In the genomic region with DNA sequence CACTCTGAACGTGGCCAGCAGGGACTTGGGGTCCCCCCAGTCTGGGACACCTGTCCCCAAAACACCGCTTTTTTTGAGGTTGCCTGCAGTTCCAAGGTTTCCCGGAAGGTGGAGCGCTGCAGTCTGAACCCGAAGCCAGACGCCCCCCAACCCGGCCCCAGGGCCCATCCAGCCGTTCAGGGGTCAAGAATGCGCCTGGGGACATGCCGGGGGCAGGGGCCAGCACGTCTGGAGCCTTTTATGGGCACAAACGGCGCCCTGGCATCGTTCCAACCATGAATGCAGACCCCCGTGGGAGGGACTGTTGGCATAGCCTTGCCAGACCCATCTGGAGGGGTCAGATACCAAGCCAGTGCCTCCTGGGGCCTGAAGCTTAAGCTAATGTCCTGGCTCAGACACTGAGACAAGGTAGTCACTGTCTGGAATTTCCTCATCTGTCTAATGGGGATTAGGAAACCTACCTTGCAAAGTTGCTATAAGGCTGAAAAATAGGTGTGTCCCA, we compare ENCODE assay signal across 8 cellular contexts. TPM values are rescaled to one million over a fixed set of nuclear protein-coding genes. Genes with fewer than 3 reads are reported as not detected.
DNase-seq lines count a peak whose midpoint lies in the region; ATAC-seq and TF ChIP-seq lines count a peak whose summit lies in the region.

No MANE protein-coding gene starts in this region.

- peak; percentile 55 for DNase-seq in GM03348 (ENCODE audit: low spot score)
- DNase-seq in activated naive CD4-positive, alpha-beta T cell treated with Interleukin-2 at 50 U/mL for 16 hours: peak; percentile 70
- peak; percentile 63 to 67 (median 65) for DNase-seq in immature natural killer cell
- peak; percentile 70 to 89 for DNase-seq in stimulated activated effector memory CD8-positive, alpha-beta T cell treated with anti-CD3 and anti-CD28 coated beads, Interleukin-12 subunit alpha, Interleukin-12 subunit beta, amount 100 ng/mL, for 72 hours (ENCODE audit: low spot score in 2 of 2)
- no peak for DNase-seq in NCI-H187 treated with DMSO at 0.1 percent for 48 hours (lab: John Stamatoyannopoulos, UW)
- no peak for DNase-seq in NOMO-1 treated with DMSO at 0.1 percent for 48 hours (lab: John Stamatoyannopoulos, UW; ENCODE audit: unreplicated experiment)

- H3K9me3 ChIP-seq in OCI-LY3 (ENCODE audit: insufficient read depth, low read length): no peaks in the 10 kb centered on the region

- no peak overlapping the region for H3K27ac ChIP-seq in OCI-LY3 (ENCODE audit: low read length)

- no peaks in the 10 kb centered on the region for H3K9me3 Mint-ChIP-seq in immature natural killer cell
- no peaks in the 10 kb centered on the region for H3K9me3 Mint-ChIP-seq in stimulated activated effector memory CD8-positive, alpha-beta T cell treated with anti-CD3 and anti-CD28 coated beads, Interleukin-12 subunit alpha, Interleukin-12 subunit beta, amount 100 ng/mL, for 72 hours

- peak overlapping the region; percentile 77 for H2AFZ ChIP-seq in OCI-LY3 (ENCODE audit: low read depth, low read length)

- H3K79me2 ChIP-seq in OCI-LY3 (ENCODE audit: low read length): no peaks in the 10 kb centered on the region

- peaks cover 4% of the 10 kb centered on the region; the same call in 1 of the 2 replicates for H3K27me3 ChIP-seq in OCI-LY3 (ENCODE audit: low read depth, low read length)

- 0 out of 2 replicates have a peak overlapping the region, but pooled peaks have one; percentile 6 for H3K9ac ChIP-seq in OCI-LY3 (ENCODE audit: low read length)

- peak; percentile 87 for TF ChIP-seq CTCF in OCI-LY3 (IDR thresholded peaks at IDR 0.05; ENCODE audit: low read depth, low read length)

- peaks cover 3% of the 10 kb centered on the region for H3K4me1 ChIP-seq in OCI-LY3 (ENCODE audit: low read length)

- H3K4me1 Mint-ChIP-seq in immature natural killer cell: peaks cover 54 to 68% of the 10 kb centered on the region in 2 donors
- peaks cover 36% of the 10 kb centered on the region for H3K4me1 Mint-ChIP-seq in stimulated activated effector memory CD8-positive, alpha-beta T cell treated with anti-CD3 and anti-CD28 coated beads, Interleukin-12 subunit alpha, Interleukin-12 subunit beta, amount 100 ng/mL, for 72 hours

- H3K36me3 Mint-ChIP-seq in immature natural killer cell: peaks cover 16 to 26% (median 25%) of the 10 kb centered on the region in 3 donors
- peaks cover 48% of the 10 kb centered on the region for H3K36me3 Mint-ChIP-seq in stimulated activated effector memory CD8-positive, alpha-beta T cell treated with anti-CD3 and anti-CD28 coated beads, Interleukin-12 subunit alpha, Interleukin-12 subunit beta, amount 100 ng/mL, for 72 hours

- peak overlapping the region; percentile 81 to 98 (median 86) for H3K27ac Mint-ChIP-seq in immature natural killer cell
- no peak overlapping the region for H3K27ac Mint-ChIP-seq in stimulated activated effector memory CD8-positive, alpha-beta T cell treated with anti-CD3 and anti-CD28 coated beads, Interleukin-12 subunit alpha, Interleukin-12 subunit beta, amount 100 ng/mL, for 72 hours

- peak overlapping the region; percentile 55 for H3K4me3 ChIP-seq in OCI-LY3 (ENCODE audit: low read length)

- H3K4me3 Mint-ChIP-seq in immature natural killer cell: peak overlapping the region; percentile 50 to 74 (median 68)
- H3K4me3 Mint-ChIP-seq in stimulated activated effector memory CD8-positive, alpha-beta T cell treated with anti-CD3 and anti-CD28 coated beads, Interleukin-12 subunit alpha, Interleukin-12 subunit beta, amount 100 ng/mL, for 72 hours: no peak overlapping the region

- H4K20me1 ChIP-seq in OCI-LY3 (ENCODE audit: insufficient read depth, low read length): no peaks in the 10 kb centered on the region

- peaks cover 29 to 56% (median 51%) of the 10 kb centered on the region in 3 donors for H3K27me3 Mint-ChIP-seq in immature natural killer cell (ENCODE audit: low read depth in 3 of 3)

- no peaks in the 10 kb centered on the region for H3K36me3 ChIP-seq in OCI-LY3 (replicated peaks; ENCODE audit: low read depth, low read length)

- H3K4me2 ChIP-seq in OCI-LY3 (ENCODE audit: low read length): peak overlapping the region; percentile 71

- no peak for ATAC-seq in stimulated activated effector memory CD8-positive, alpha-beta T cell treated with anti-CD3 and anti-CD28 coated beads, Interleukin-12 subunit alpha, Interleukin-12 subunit beta, amount 100 ng/mL, for 72 hours
- no peak for ATAC-seq in HG02885 (IDR thresholded peaks at IDR 0.05; ENCODE audit: poor library complexity, unreplicated experiment)

RNA-seq across cellular contexts. Expression of gene S1PR5, which starts 6.9 kb away (rescaled TPM):
- 100 to 1,000 TPM; 383 to 659 (median 399) TPM for polyA plus RNA-seq in immature natural killer cell

RNA-seq across cellular contexts. Expression of gene KEAP1, which starts 7.2 kb away (rescaled TPM):
- 10 to 100 TPM; 49.2 to 86.9 (median 71.6) TPM for polyA plus RNA-seq in immature natural killer cell

RNA-seq across cellular contexts. Expression of gene ATG4D, which starts 33.4 kb away (rescaled TPM):
- 10 to 100 TPM; 13.9 to 42.1 (median 16.1) TPM for polyA plus RNA-seq in immature natural killer cell

RNA-seq across cellular contexts. Expression of gene KRI1, which starts 55.5 kb away (rescaled TPM):
- 10 to 100 TPM in 2 of 3 donors, 1 to 10 TPM in 1; 5.7 to 44.4 (median 10.1) TPM for polyA plus RNA-seq in immature natural killer cell

RNA-seq across cellular contexts. Expression of gene CDKN2D, which starts 58.4 kb away (rescaled TPM):
- polyA plus RNA-seq in immature natural killer cell: 100 to 1,000 TPM; 253 to 474 (median 308) TPM

Comparison
In these comparisons a context has a peak if more than half of its experiments do, and no peak if none do; other contexts are left out.
1. DNase-seq: peak in GM03348 (single experiment), activated naive CD4-positive, alpha-beta T cell treated with Interleukin-2 at 50 U/mL for 16 hours (single experiment), immature natural killer cell (3 of 3) and stimulated activated effector memory CD8-positive, alpha-beta T cell treated with anti-CD3 and anti-CD28 coated beads, Interleukin-12 subunit alpha, Interleukin-12 subunit beta, amount 100 ng/mL, for 72 hours (2 of 2); none in NCI-H187 treated with DMSO at 0.1 percent for 48 hours (single experiment) and NOMO-1 treated with DMSO at 0.1 percent for 48 hours (single experiment).